1 cellular context compared by ENCODE assay signal in the genomic region with DNA sequence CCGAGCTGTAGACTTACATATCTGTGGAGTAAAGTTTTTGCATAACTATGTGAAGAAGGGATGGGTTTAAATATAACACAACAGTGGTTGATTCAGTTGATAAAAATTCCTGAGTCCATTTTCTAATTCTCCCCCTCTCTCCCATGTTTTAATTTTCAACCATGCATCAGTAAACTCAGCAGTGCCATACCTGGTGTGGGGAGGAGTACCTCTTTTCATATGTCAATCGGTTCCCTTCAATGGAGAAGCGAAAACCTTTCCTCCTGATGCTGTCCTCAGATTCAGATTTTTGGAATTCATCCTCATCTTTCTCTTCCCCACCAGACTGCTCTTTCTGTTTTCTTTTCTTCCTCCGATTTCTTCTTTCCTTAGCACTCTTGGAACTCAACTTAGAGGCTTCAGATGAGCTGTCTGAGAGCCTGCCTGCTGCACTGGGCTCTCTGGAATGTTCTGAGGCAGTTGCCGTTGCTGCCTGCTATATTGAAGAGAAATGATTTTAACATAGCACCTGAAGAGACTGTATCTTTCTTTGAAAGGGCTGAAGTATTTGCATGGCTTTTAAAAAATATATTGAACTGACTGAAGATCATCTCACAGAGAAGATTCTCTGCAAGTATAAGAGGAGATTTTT.
TF ChIP-seq lines count a peak whose summit lies in the region.

No MANE protein-coding gene starts in this region.

TF ChIP-seq in WTC11, 78 proteins besides CTCF, POLR2A, EP300 and RAD21:
- TF ChIP-seq SMAD3 (CRISPR knock-in tag; IDR thresholded peaks at IDR 0.05; ENCODE audit: borderline replicate concordance) = no peak
- no peak for TF ChIP-seq SP1 (CRISPR knock-in tag; conservative IDR thresholded peaks at IDR 0.05)
- TF ChIP-seq IRF2 (CRISPR knock-in tag; IDR thresholded peaks at IDR 0.05; ENCODE audit: borderline replicate concordance, low read depth) = no peak
- TF ChIP-seq ETV6 (CRISPR knock-in tag; IDR thresholded peaks at IDR 0.05) = no peak
- TF ChIP-seq, protein P1, sequence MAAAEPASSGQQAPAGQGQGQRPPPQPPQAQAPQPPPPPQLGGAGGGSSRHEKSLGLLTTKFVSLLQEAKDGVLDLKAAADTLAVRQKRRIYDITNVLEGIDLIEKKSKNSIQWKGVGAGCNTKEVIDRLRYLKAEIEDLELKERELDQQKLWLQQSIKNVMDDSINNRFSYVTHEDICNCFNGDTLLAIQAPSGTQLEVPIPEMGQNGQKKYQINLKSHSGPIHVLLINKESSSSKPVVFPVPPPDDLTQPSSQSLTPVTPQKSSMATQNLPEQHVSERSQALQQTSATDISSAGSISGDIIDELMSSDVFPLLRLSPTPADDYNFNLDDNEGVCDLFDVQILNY (CRISPR knock-in tag; IDR thresholded peaks at IDR 0.05) = no peak
- no peak for TF ChIP-seq MLX (CRISPR knock-in tag; IDR thresholded peaks at IDR 0.05)
- TF ChIP-seq ATF2 (CRISPR knock-in tag; IDR thresholded peaks at IDR 0.05; ENCODE audit: borderline replicate concordance, low read depth) = no peak
- TF ChIP-seq ZNF416 (CRISPR knock-in tag; IDR thresholded peaks at IDR 0.05) = no peak
- no peak for TF ChIP-seq ARID4B (CRISPR knock-in tag; IDR thresholded peaks at IDR 0.05; ENCODE audit: borderline replicate concordance)
- no peak for TF ChIP-seq ZNF425 (CRISPR knock-in tag; conservative IDR thresholded peaks at IDR 0.05)
- TF ChIP-seq, protein P2, sequence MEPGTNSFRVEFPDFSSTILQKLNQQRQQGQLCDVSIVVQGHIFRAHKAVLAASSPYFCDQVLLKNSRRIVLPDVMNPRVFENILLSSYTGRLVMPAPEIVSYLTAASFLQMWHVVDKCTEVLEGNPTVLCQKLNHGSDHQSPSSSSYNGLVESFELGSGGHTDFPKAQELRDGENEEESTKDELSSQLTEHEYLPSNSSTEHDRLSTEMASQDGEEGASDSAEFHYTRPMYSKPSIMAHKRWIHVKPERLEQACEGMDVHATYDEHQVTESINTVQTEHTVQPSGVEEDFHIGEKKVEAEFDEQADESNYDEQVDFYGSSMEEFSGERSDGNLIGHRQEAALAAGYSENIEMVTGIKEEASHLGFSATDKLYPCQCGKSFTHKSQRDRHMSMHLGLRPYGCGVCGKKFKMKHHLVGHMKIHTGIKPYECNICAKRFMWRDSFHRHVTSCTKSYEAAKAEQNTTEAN (CRISPR knock-in tag; IDR thresholded peaks at IDR 0.05) = no peak
- TF ChIP-seq, protein P3, sequence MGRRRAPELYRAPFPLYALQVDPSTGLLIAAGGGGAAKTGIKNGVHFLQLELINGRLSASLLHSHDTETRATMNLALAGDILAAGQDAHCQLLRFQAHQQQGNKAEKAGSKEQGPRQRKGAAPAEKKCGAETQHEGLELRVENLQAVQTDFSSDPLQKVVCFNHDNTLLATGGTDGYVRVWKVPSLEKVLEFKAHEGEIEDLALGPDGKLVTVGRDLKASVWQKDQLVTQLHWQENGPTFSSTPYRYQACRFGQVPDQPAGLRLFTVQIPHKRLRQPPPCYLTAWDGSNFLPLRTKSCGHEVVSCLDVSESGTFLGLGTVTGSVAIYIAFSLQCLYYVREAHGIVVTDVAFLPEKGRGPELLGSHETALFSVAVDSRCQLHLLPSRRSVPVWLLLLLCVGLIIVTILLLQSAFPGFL (CRISPR knock-in tag; IDR thresholded peaks at IDR 0.05; ENCODE audit: borderline replicate concordance) = no peak
- TF ChIP-seq ZNF263 (CRISPR knock-in tag; IDR thresholded peaks at IDR 0.05; ENCODE audit: low read depth) = no peak
- no peak for TF ChIP-seq ZNF512 (CRISPR knock-in tag; IDR thresholded peaks at IDR 0.05; ENCODE audit: borderline replicate concordance)
TF ChIP-seq in WTC11: peak in this region for 0.
